8 cellular contexts compared by ENCODE assay signal in genomic region chrX:49002091-49002935, GRCh38. TPM values are rescaled to one million over a fixed set of nuclear protein-coding genes. Genes with fewer than 3 reads are reported as not detected.
A peak's percentile ranks its signal among the peaks of the same experiment; 100 is the strongest.
DNase-seq lines count a peak whose midpoint lies in the region; ATAC-seq and TF ChIP-seq lines count a peak whose summit lies in the region.

GRIPAP1 (minus strand) TSS chrX:49002264; CDS start chrX:49002229, 35 bp downstream.

- peak; percentile 41 to 71 for TF ChIP-seq POLR2A in adrenal gland (IDR thresholded peaks at IDR 0.05)

- peak within 1 kb of the TSS; percentile 77 for H3K4me3 ChIP-seq in GM12865 (ENCODE audit: low read depth, low read length)
- H3K4me3 ChIP-seq in adrenal gland, result peak within 1 kb of the TSS in 3 of 4 donors; percentile 49 to 69 (median 63)
- H3K4me3 ChIP-seq in heart right ventricle, result peak within 1 kb of the TSS; percentile 47 to 82 (median 75)
- H3K4me3 ChIP-seq in upper lobe of right lung, result peak within 1 kb of the TSS; percentile 63

- H3K9me3 ChIP-seq in adrenal gland (replicated peaks in 1 of 3), result no peaks in the 10 kb centered on the region
- no peaks in the 10 kb centered on the region for H3K9me3 ChIP-seq in heart right ventricle
- no peaks in the 10 kb centered on the region for H3K9me3 ChIP-seq in upper lobe of right lung

- no peaks in the 10 kb centered on the region for H3K27me3 ChIP-seq in adrenal gland
- no peaks in the 10 kb centered on the region for H3K27me3 ChIP-seq in heart right ventricle
- no peaks in the 10 kb centered on the region for H3K27me3 ChIP-seq in upper lobe of right lung

- no peak for TF ChIP-seq CTCF in GM12865 (IDR thresholded peaks at IDR 0.05; ENCODE audit: insufficient read depth, low read depth, low read length, missing control alignments)
- no peak for TF ChIP-seq CTCF in adrenal gland (IDR thresholded peaks at IDR 0.05)
- no peak for TF ChIP-seq CTCF in heart right ventricle (IDR thresholded peaks at IDR 0.05)
- no peak for TF ChIP-seq CTCF in upper lobe of right lung (IDR thresholded peaks at IDR 0.05)

- ATAC-seq in HG02759 (IDR thresholded peaks at IDR 0.05; ENCODE audit: unreplicated experiment) (peak; percentile 85), heart right ventricle (peak; percentile 88 to 98 (median 94)), upper lobe of right lung (peak; percentile 95)

- no peaks in the 10 kb centered on the region for H3K4me1 ChIP-seq in adrenal gland (replicated peaks in 1 of 2)
- peaks cover 0 to 9% (median 0%) of the 10 kb centered on the region in 9 donors for H3K4me1 ChIP-seq in heart right ventricle
- H3K4me1 ChIP-seq in upper lobe of right lung, result no peaks in the 10 kb centered on the region

- peak within 1 kb of the TSS; percentile 55 to 95 (median 82) for H3K27ac ChIP-seq in adrenal gland
- peak within 1 kb of the TSS; percentile 35 to 94 (median 84) for H3K27ac ChIP-seq in heart right ventricle
- peak within 1 kb of the TSS; percentile 93 for H3K27ac ChIP-seq in upper lobe of right lung

- intact Hi-C loops in adrenal gland (cut with DNase I), result no loop called here
- intact Hi-C loops in heart right ventricle (cut with DNase I), result loop anchor here in 5 of 10 donors (1.0 to 5.0 kb wide), 5 partner anchors 35 to 41 kb away; partner anchors contain the start of gene TFE3 (in 4 of the 5)
- intact Hi-C loops in posterior vena cava (cut with DNase I), result no loop called here
- intact Hi-C loops in upper lobe of right lung (cut with DNase I), result no loop called here

- peak; percentile 94 for DNase-seq in GM12865 (ENCODE audit: low read depth)
- peak; percentile 88 for DNase-seq in NCI-H1436 (lab: John Stamatoyannopoulos, UW)
- peak; percentile 59 to 90 (median 70) for DNase-seq in T-helper 1 cell
- DNase-seq in adrenal gland, result peak; percentile 69 to 82 (median 75)
- peak; percentile 66 to 74 for DNase-seq in heart right ventricle
- DNase-seq in posterior vena cava (ENCODE audit: low spot score), result peak; percentile 86
- DNase-seq in upper lobe of right lung, result peak; percentile 85

- 1 to 33% (median 15%) methylated on average over 27 to 38 of the region's 38 CpGs for WGBS in adrenal gland, 4 donors
- WGBS in heart right ventricle, 2 donors, result 1 to 2% methylated on average over 38 of the region's 38 CpGs

- H3K36me3 ChIP-seq in adrenal gland (replicated peaks in 1 of 2) (peaks cover 0 to 12% of the 10 kb centered on the region in 2 donors), heart right ventricle (peaks cover 0 to 20% (median 0%) of the 10 kb centered on the region in 9 donors), upper lobe of right lung (peaks cover 14% of the 10 kb centered on the region)

RNA-seq across cellular contexts. Expression of gene GRIPAP1, which starts in this region (rescaled TPM):
- total RNA-seq in adrenal gland, result 10 to 100 TPM; 27.4 to 60.3 (median 41.6) TPM
- 10 to 100 TPM; 39.8 to 86.6 (median 44.1) TPM for polyA plus RNA-seq in adrenal gland
- total RNA-seq in heart right ventricle, result 10 to 100 TPM; 16.2 to 26.0 (median 21.9) TPM
- 10 to 100 TPM; 16.6 to 34.1 TPM for polyA plus RNA-seq in heart right ventricle
- total RNA-seq in posterior vena cava, result 10 to 100 TPM; 27.6 to 31.6 TPM
- 52.8 TPM for total RNA-seq in upper lobe of right lung

Comparison
In these comparisons a context has a peak if more than half of its experiments do, and no peak if none do; other contexts are left out.
1. Peak in every context shown above with its lines: DNase-seq, ATAC-seq, H3K4me3 ChIP-seq and H3K27ac ChIP-seq.